19 cellular contexts compared by ENCODE assay signal in genomic region chr17:80198144-80198661, GRCh38. TPM values are rescaled to one million over a fixed set of nuclear protein-coding genes. Genes with fewer than 3 reads are reported as not detected.
DNase-seq lines count a peak whose midpoint lies in the region; ATAC-seq and TF ChIP-seq lines count a peak whose summit lies in the region.
"Had no signal": no experiment of that assay in that cellular context is flagged by ENCODE, and none has a peak within 500 bp of the region (broad histone marks: within the 10 kb centered on the region; RNA-seq: fewer than 3 reads in every experiment).

No MANE protein-coding gene starts in this region.

- in situ Hi-C loops in IMR-90 (cut with MboI; ENCODE audit: low sequenced_read_pairs): no loop called here

- H2AK9ac ChIP-seq in IMR-90 (replicated peaks; ENCODE audit: low read depth, low read length, poor library complexity): no peak overlapping the region

- H3K9me1 ChIP-seq in IMR-90 (ENCODE audit: insufficient read depth, low read length): no peaks in the 10 kb centered on the region

- DNase-seq in IMR-90 (no peak), adipocyte (ENCODE audit: low read depth) (peak; percentile 51), nephron progenitor cell (peak; percentile 30), A172 (ENCODE audit: low spot score) (no peak), NCI-H2196 (lab: John Stamatoyannopoulos, UW; ENCODE audit: unreplicated experiment) (no peak), glutamatergic neuron (no peak)
- DNase-seq: activated CD4-positive, alpha-beta memory T cell treated with anti-CD3 and anti-CD28 coated beads for 36 hours; DMS79; HFFc6; hypothalamus; NCI-H1694 treated with DMSO at 0.1 percent for 48 hours; sigmoid colon; stimulated activated naive CD4-positive, alpha-beta T cell treated with Interleukin-2 at 50 U/mL for 16 hours had no signal

- H3K9ac ChIP-seq in IMR-90 (ENCODE audit: low read depth, low read length) (no peak overlapping the region), adipocyte (ENCODE audit: low read length) (no peak overlapping the region)
- H3K9ac ChIP-seq: BLaER1 treated with 17β-estradiol and CSF1 and Interleukin-3, amounts not matched to agents 10 nM and 100 nM had no signal

- peaks cover 3% of the 10 kb centered on the region for H3K27me3 Mint-ChIP-seq in nephron progenitor cell (ENCODE audit: low read depth, poor library complexity)
- peaks cover 8% of the 10 kb centered on the region for H3K27me3 Mint-ChIP-seq in glutamatergic neuron (ENCODE audit: unreplicated experiment)
- H3K27me3 Mint-ChIP-seq: activated CD4-positive, alpha-beta memory T cell treated with anti-CD3 and anti-CD28 coated beads for 36 hours had no signal

- CTCF ChIA-PET in IMR-90 (lab: Yijun Ruan, JAX): interaction anchor here (1.4 kb wide), 1 partner anchor 97 kb away, joined by 4 read pairs; the partner anchor contains the start of gene GAA

- no peaks in the 10 kb centered on the region for H3K9me3 Mint-ChIP-seq in nephron progenitor cell
- H3K9me3 Mint-ChIP-seq in glutamatergic neuron (ENCODE audit: unreplicated experiment): no peaks in the 10 kb centered on the region
- H3K9me3 Mint-ChIP-seq: activated CD4-positive, alpha-beta memory T cell treated with anti-CD3 and anti-CD28 coated beads for 36 hours; HFFc6; neural crest cell had no signal

- H3K4me3 Mint-ChIP-seq in nephron progenitor cell (no peak overlapping the region), glutamatergic neuron (ENCODE audit: unreplicated experiment) (no peak overlapping the region)
- H3K4me3 Mint-ChIP-seq: activated CD4-positive, alpha-beta memory T cell treated with anti-CD3 and anti-CD28 coated beads for 36 hours; activated T-helper 1 cell treated with anti-CD3 and anti-CD28 coated beads, Interleukin-12 subunit alpha, Interleukin-12 subunit beta, Interleukin-2, Interleukin-4 antibody, amounts not matched to agents 30 ng/mL and 10 ng/mL and 1 ng/mL, durations not matched to agents 14 hours and 24 hours and 36 hours; HFFc6; neural crest cell had no signal

- H3K36me3 ChIP-seq in IMR-90 (ENCODE audit: control insufficient read depth, insufficient read depth, low read length) (no peaks in the 10 kb centered on the region), adipocyte (ENCODE audit: control insufficient read depth, insufficient read depth, low read length, severe bottlenecking) (no peaks in the 10 kb centered on the region)
- H3K36me3 ChIP-seq: sigmoid colon had no signal

- WGBS in IMR-90 (ENCODE audit: extremely low coverage in 2 of 2, insufficient read length in 1 of 2), 2 experiments: 80% methylated on average over 7 of the region's 27 CpGs; no CpG with 5 or more reads in 1 of the 2 experiments

- H4K91ac ChIP-seq in IMR-90 (ENCODE audit: insufficient read depth, low read depth, low read length): no peak overlapping the region

- H3K27ac Mint-ChIP-seq in nephron progenitor cell (no peak overlapping the region), glutamatergic neuron (ENCODE audit: unreplicated experiment) (no peak overlapping the region)
- H3K27ac Mint-ChIP-seq: activated CD4-positive, alpha-beta memory T cell treated with anti-CD3 and anti-CD28 coated beads for 36 hours; activated T-helper 1 cell treated with anti-CD3 and anti-CD28 coated beads, Interleukin-12 subunit alpha, Interleukin-12 subunit beta, Interleukin-2, Interleukin-4 antibody, amounts not matched to agents 30 ng/mL and 10 ng/mL and 1 ng/mL, durations not matched to agents 14 hours and 24 hours and 36 hours; HFFc6 had no signal

- no peak overlapping the region for H2AK5ac ChIP-seq in IMR-90 (ENCODE audit: low read depth, low read length)

- no peaks in the 10 kb centered on the region for H3K9me3 ChIP-seq in IMR-90 (ENCODE audit: control insufficient read depth, insufficient read depth, low read length)
- H3K9me3 ChIP-seq in adipocyte (ENCODE audit: control insufficient read depth, low read length): no peaks in the 10 kb centered on the region
- H3K9me3 ChIP-seq: sigmoid colon had no signal

- no peak overlapping the region for H3K4me2 ChIP-seq in IMR-90 (ENCODE audit: low read depth, low read length)

- no peaks in the 10 kb centered on the region for H4K20me1 ChIP-seq in IMR-90 (ENCODE audit: insufficient read depth, low read length)

- H3K79me1 ChIP-seq in IMR-90 (ENCODE audit: low read depth in 1 of 2, low read length in 2 of 2): no peaks in the 10 kb centered on the region

- TF ChIP-seq CTCF in IMR-90 (conservative IDR thresholded peaks at IDR 0.05; ENCODE audit: low read depth, low read length) (no peak), nephron progenitor cell (IDR thresholded peaks at IDR 0.05) (no peak), glutamatergic neuron (IDR thresholded peaks at IDR 0.05; ENCODE audit: partially characterized antibody, unreplicated experiment) (no peak)

- peaks cover 34% of the 10 kb centered on the region for H3K4me1 Mint-ChIP-seq in nephron progenitor cell
- H3K4me1 Mint-ChIP-seq in glutamatergic neuron (ENCODE audit: low read depth, unreplicated experiment): peaks cover 2% of the 10 kb centered on the region

- H4K8ac ChIP-seq in IMR-90 (ENCODE audit: low read depth in 2 of 2, low read length in 2 of 2): no peak overlapping the region

- H3K27me3 ChIP-seq in IMR-90 (ENCODE audit: control insufficient read depth, insufficient read depth, low read length): peaks cover 8% of the 10 kb centered on the region
- H3K27me3 ChIP-seq in adipocyte (replicated peaks; ENCODE audit: control insufficient read depth, insufficient read depth, low read length): peaks cover 17% of the 10 kb centered on the region
- H3K27me3 ChIP-seq: BLaER1 treated with 17β-estradiol and CSF1 and Interleukin-3, amounts not matched to agents 10 nM and 100 nM had no signal

- no peak for TF ChIP-seq RAD21 in IMR-90 (IDR thresholded peaks at IDR 0.05; ENCODE audit: low read length)

- no peak overlapping the region for H2BK15ac ChIP-seq in IMR-90 (ENCODE audit: low read depth, low read length)

- H3K4me1 ChIP-seq in IMR-90 (ENCODE audit: control insufficient read depth, insufficient read depth, low read length): no peaks in the 10 kb centered on the region
- no peaks in the 10 kb centered on the region for H3K4me1 ChIP-seq in adipocyte (ENCODE audit: control insufficient read depth, insufficient read depth, low read length)
- H3K4me1 ChIP-seq: sigmoid colon had no signal

- no peak overlapping the region for H3K23ac ChIP-seq in IMR-90 (ENCODE audit: low read depth, low read length)

- POLR2A ChIA-PET in IMR-90 (lab: Charles Lee; ENCODE audit: unreplicated experiment): no interaction called here

- ATAC-seq in IMR-90 (ENCODE audit: low read depth): peak; percentile 62

- H3K18ac ChIP-seq in IMR-90 (ENCODE audit: low read depth, low read length): no peak overlapping the region

- no peak overlapping the region for H3K56ac ChIP-seq in IMR-90 (ENCODE audit: extremely low read depth, insufficient read depth, low read length)

- no peak overlapping the region for H2BK5ac ChIP-seq in IMR-90 (ENCODE audit: low read depth, low read length, poor library complexity, severe bottlenecking)

- H2BK20ac ChIP-seq in IMR-90 (ENCODE audit: low read depth, low read length): no peak overlapping the region

- no TSS peak for BruUV-seq in IMR-90 (replicated peaks; lab: Mats Ljungman, UMichigan)

- no peak overlapping the region for H2BK120ac ChIP-seq in IMR-90 (ENCODE audit: low read depth, low read length)

- intact Hi-C loops in IMR-90 (cut with micrococcal nuclease): no loop called here

- TF ChIP-seq POLR2A in IMR-90 (IDR thresholded peaks at IDR 0.05; ENCODE audit: low read depth, low read length): no peak

- H3K4me3 ChIP-seq in IMR-90 (ENCODE audit: insufficient read depth, low read depth, low read length) (no peak overlapping the region), adipocyte (ENCODE audit: low read length) (no peak overlapping the region)
- H3K4me3 ChIP-seq: BLaER1 treated with 17β-estradiol and CSF1 and Interleukin-3, amounts not matched to agents 10 nM and 100 nM; lung; sigmoid colon; SK-N-MC had no signal

- H3K14ac ChIP-seq in IMR-90 (replicated peaks; ENCODE audit: low read depth, low read length): no peak overlapping the region

- no peak overlapping the region for H3K4ac ChIP-seq in IMR-90 (ENCODE audit: low read depth, low read length)

- H4K5ac ChIP-seq in IMR-90 (ENCODE audit: low read depth, low read length): no peak overlapping the region

- dilution Hi-C loops in IMR-90 (cut with HindIII; ENCODE audit: low sequenced_read_pairs, unreplicated experiment): no loop called here

- H3K27ac ChIP-seq in IMR-90 (ENCODE audit: insufficient read depth, low read length): no peak overlapping the region
- H3K27ac ChIP-seq: BLaER1 treated with 17β-estradiol and CSF1 and Interleukin-3, amounts not matched to agents 10 nM and 100 nM; HL-60; sigmoid colon; SK-N-MC had no signal

- H2AFZ ChIP-seq in IMR-90 (replicated peaks; ENCODE audit: low read length, poor library complexity): no peak overlapping the region

- peaks cover 6% of the 10 kb centered on the region for H3K36me3 Mint-ChIP-seq in nephron progenitor cell (ENCODE audit: low read depth)
- no peaks in the 10 kb centered on the region for H3K36me3 Mint-ChIP-seq in glutamatergic neuron (ENCODE audit: unreplicated experiment)
- H3K36me3 Mint-ChIP-seq: activated CD4-positive, alpha-beta memory T cell treated with anti-CD3 and anti-CD28 coated beads for 36 hours had no signal

RNA-seq across cellular contexts. Expression of gene SGSH, which starts 21.9 kb away (rescaled TPM):
- total RNA-seq in IMR-90 (2012; rRNA removed) (3.0 and 3.9 TPM in 2 replicates), glutamatergic neuron (ENCODE audit: unreplicated experiment) (17.3 TPM)
- 41.5 TPM in 2 replicates for polyA plus RNA-seq in IMR-90 (2012; rRNA removed)
- polyA plus RNA-seq in IMR-90 (2012; cell fraction: cytosol; rRNA removed): 45.7 and 54.0 TPM in 2 replicates
- 159 and 195 TPM in 2 replicates for polyA plus RNA-seq in IMR-90 (2012; cell fraction: nucleus; rRNA removed; ENCODE audit: low replicate concordance)
- 13.9 and 16.5 TPM in 2 replicates for total RNA-seq in A172 (2014; rRNA removed; shearing (Covaris generic))

RNA-seq across cellular contexts. Expression of gene SLC26A11, which starts 22.0 kb away (rescaled TPM):
- 2.2 and 3.2 TPM in 2 replicates for total RNA-seq in IMR-90 (2012; rRNA removed)
- 15.6 and 17.2 TPM in 2 replicates for polyA plus RNA-seq in IMR-90 (2012; rRNA removed)
- 7.8 and 15.2 TPM in 2 replicates for polyA plus RNA-seq in IMR-90 (2012; cell fraction: cytosol; rRNA removed)
- 43.1 and 103 TPM in 2 replicates for polyA plus RNA-seq in IMR-90 (2012; cell fraction: nucleus; rRNA removed; ENCODE audit: low replicate concordance)
- total RNA-seq in A172 (2014; rRNA removed; shearing (Covaris generic)): 6.4 and 6.9 TPM in 2 replicates
- total RNA-seq in glutamatergic neuron (ENCODE audit: unreplicated experiment): 15.9 TPM

RNA-seq across cellular contexts. Expression of gene CARD14, which starts 28.4 kb away (rescaled TPM):
- total RNA-seq in IMR-90 (2012; rRNA removed): not detected in 2 replicates
- not detected in 2 replicates for polyA plus RNA-seq in IMR-90 (2012; rRNA removed)
- polyA plus RNA-seq in IMR-90 (2012; cell fraction: cytosol; rRNA removed): not detected in 2 replicates
- 0.02 and 0.09 TPM in 2 replicates for polyA plus RNA-seq in IMR-90 (2012; cell fraction: nucleus; rRNA removed; ENCODE audit: low replicate concordance)
- 0.52 and 6.4 TPM in 2 replicates for total RNA-seq in A172 (2014; rRNA removed; shearing (Covaris generic))
- total RNA-seq in glutamatergic neuron (ENCODE audit: unreplicated experiment): 1.1 TPM
- total RNA-seq: activated CD4-positive, alpha-beta memory T cell treated with anti-CD3 and anti-CD28 coated beads for 36 hours; activated T-helper 1 cell treated with anti-CD3 and anti-CD28 coated beads, Interleukin-12 subunit alpha, Interleukin-12 subunit beta, Interleukin-2, Interleukin-4 antibody, amounts not matched to agents 30 ng/mL and 10 ng/mL and 1 ng/mL, durations not matched to agents 14 hours and 24 hours and 36 hours; HFFc6; sigmoid colon had no signal

RNA-seq across cellular contexts. Expression of gene EIF4A3, which starts 51.3 kb away (rescaled TPM):
- total RNA-seq in IMR-90 (2012; rRNA removed) (97.1 and 110 TPM in 2 replicates), glutamatergic neuron (ENCODE audit: unreplicated experiment) (110 TPM)
- polyA plus RNA-seq in IMR-90 (2012; rRNA removed): 82.4 and 85.3 TPM in 2 replicates
- polyA plus RNA-seq in IMR-90 (2012; cell fraction: cytosol; rRNA removed): 64.2 and 83.7 TPM in 2 replicates
- polyA plus RNA-seq in IMR-90 (2012; cell fraction: nucleus; rRNA removed; ENCODE audit: low replicate concordance): 46.8 and 170 TPM in 2 replicates
- total RNA-seq in A172 (2014; rRNA removed; shearing (Covaris generic)): 157 and 184 TPM in 2 replicates

Comparison
In these comparisons a context has a peak if more than half of its experiments do, and no peak if none do; other contexts are left out.
1. DNase-seq: peak in adipocyte (single experiment) and nephron progenitor cell (single experiment); none in IMR-90 (single experiment), A172 (single experiment), NCI-H2196 (single experiment) and glutamatergic neuron (single experiment).